Comparison of ENCODE assay signal across 1 cellular context in the genomic region with DNA sequence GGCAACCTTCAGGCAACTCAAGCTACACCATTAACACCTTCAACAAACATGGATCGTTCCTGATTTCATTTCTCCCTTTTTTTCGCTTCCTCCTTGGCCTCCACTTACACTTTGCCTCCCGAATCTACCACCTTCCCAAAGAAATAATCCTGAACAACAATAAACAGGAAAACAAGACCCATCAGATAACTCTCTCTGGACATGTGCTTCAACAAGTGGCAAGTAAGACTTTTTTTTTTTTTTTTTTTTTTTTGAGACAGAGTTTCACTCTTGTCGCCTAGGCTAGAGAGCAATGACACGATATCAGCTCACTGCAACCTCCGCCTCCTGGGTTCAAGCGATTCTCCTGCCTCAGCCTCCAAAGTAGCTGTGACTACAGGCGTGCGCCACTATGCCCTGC.
TF ChIP-seq lines count a peak whose summit lies in the region.

No MANE protein-coding gene starts in this region.

TF ChIP-seq in GM23338, 12 proteins besides CTCF, POLR2A, EP300 and RAD21 (continued from another document):
- TF ChIP-seq, protein P1, sequence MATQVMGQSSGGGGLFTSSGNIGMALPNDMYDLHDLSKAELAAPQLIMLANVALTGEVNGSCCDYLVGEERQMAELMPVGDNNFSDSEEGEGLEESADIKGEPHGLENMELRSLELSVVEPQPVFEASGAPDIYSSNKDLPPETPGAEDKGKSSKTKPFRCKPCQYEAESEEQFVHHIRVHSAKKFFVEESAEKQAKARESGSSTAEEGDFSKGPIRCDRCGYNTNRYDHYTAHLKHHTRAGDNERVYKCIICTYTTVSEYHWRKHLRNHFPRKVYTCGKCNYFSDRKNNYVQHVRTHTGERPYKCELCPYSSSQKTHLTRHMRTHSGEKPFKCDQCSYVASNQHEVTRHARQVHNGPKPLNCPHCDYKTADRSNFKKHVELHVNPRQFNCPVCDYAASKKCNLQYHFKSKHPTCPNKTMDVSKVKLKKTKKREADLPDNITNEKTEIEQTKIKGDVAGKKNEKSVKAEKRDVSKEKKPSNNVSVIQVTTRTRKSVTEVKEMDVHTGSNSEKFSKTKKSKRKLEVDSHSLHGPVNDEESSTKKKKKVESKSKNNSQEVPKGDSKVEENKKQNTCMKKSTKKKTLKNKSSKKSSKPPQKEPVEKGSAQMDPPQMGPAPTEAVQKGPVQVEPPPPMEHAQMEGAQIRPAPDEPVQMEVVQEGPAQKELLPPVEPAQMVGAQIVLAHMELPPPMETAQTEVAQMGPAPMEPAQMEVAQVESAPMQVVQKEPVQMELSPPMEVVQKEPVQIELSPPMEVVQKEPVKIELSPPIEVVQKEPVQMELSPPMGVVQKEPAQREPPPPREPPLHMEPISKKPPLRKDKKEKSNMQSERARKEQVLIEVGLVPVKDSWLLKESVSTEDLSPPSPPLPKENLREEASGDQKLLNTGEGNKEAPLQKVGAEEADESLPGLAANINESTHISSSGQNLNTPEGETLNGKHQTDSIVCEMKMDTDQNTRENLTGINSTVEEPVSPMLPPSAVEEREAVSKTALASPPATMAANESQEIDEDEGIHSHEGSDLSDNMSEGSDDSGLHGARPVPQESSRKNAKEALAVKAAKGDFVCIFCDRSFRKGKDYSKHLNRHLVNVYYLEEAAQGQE (IDR thresholded peaks at IDR 0.05; ENCODE audit: unreplicated experiment), result no peak
- TF ChIP-seq ZNF114 (CRISPR knock-in tag; IDR thresholded peaks at IDR 0.05) (no peak), STAT1 (IDR thresholded peaks at IDR 0.05; ENCODE audit: unreplicated experiment) (no peak), NANOG (IDR thresholded peaks at IDR 0.05; ENCODE audit: borderline replicate concordance) (no peak), JUNB (IDR thresholded peaks at IDR 0.05; ENCODE audit: unreplicated experiment) (no peak), POLR2AphosphoS5 (IDR thresholded peaks at IDR 0.05; ENCODE audit: low read depth) (no peak), CREB1 (CRISPR knock-in tag; IDR thresholded peaks at IDR 0.05; ENCODE audit: low read depth) (no peak)
- TF ChIP-seq, protein P2, sequence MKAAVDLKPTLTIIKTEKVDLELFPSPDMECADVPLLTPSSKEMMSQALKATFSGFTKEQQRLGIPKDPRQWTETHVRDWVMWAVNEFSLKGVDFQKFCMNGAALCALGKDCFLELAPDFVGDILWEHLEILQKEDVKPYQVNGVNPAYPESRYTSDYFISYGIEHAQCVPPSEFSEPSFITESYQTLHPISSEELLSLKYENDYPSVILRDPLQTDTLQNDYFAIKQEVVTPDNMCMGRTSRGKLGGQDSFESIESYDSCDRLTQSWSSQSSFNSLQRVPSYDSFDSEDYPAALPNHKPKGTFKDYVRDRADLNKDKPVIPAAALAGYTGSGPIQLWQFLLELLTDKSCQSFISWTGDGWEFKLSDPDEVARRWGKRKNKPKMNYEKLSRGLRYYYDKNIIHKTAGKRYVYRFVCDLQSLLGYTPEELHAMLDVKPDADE (IDR thresholded peaks at IDR 0.05), result no peak
